28 cellular contexts compared by ENCODE assay signal in genomic region chr22:48140261-48140660, GRCh38.
"Had no signal": no experiment of that assay in that cellular context is flagged by ENCODE, and none has a peak within 500 bp of the region (broad histone marks: within the 10 kb centered on the region; RNA-seq: fewer than 3 reads in every experiment).

No MANE protein-coding gene starts in this region.

- DNase-seq: naive thymus-derived CD4-positive, alpha-beta T cell; natural killer cell; nucleus accumbens; pancreas; retina; right cardiac atrium; right lobe of liver; sigmoid colon; small intestine; stimulated activated CD4-positive, alpha-beta T cell treated with anti-CD3 and anti-CD28 coated beads, Interleukin-15, amount 100 ng/mL, for 24 hours; stimulated activated CD4-positive, alpha-beta T cell treated with anti-CD3 and anti-CD28 coated beads, Interleukin-2, amount 100 ng/mL, for 24 hours; stimulated activated CD4-positive, alpha-beta T cell treated with anti-CD3 and anti-CD28 coated beads, Interleukin-2, amount 100 ng/mL, for 48 hours; stimulated activated CD4-positive, alpha-beta T cell treated with anti-CD3 and anti-CD28 coated beads, Interleukin-4, amount 100 ng/mL, for 24 hours; stimulated activated naive B cell treated with anti-CD40 and anti-IgM and Interleukin-4, amounts not matched to agents 10 μg/mL and 1 μg/mL and 100 μg/mL, for 72 hours; stimulated activated naive CD4-positive, alpha-beta T cell treated with Interleukin-2 at 50 U/mL for 16 hours; stomach; thyroid gland; trophoblast cell; uterus had no signal

- H3K4me3 Mint-ChIP-seq: naive thymus-derived CD4-positive, alpha-beta T cell; natural killer cell; nephron; neural progenitor cell; stimulated activated effector memory CD8-positive, alpha-beta T cell treated with anti-CD3 and anti-CD28 coated beads, Interleukin-12 subunit alpha, Interleukin-12 subunit beta, amount 100 ng/mL, for 72 hours; stimulated activated naive B cell treated with anti-CD40 and anti-IgM and Interleukin-4, amounts not matched to agents 10 μg/mL and 1 μg/mL and 100 μg/mL, for 72 hours; stimulated activated naive CD8-positive, alpha-beta T cell treated with anti-CD3 and anti-CD28 coated beads, Interleukin-15, Interleukin-2, amounts not matched to agents 100 ng/mL and 50 ng/mL, for 24 hours had no signal

- H3K4me3 ChIP-seq: neural progenitor cell, pancreas, prostate gland, right lobe of liver, sigmoid colon, stomach, thoracic aorta, thyroid gland, tibial nerve, upper lobe of left lung, uterus had no signal

- H3K36me3 Mint-ChIP-seq: naive thymus-derived CD4-positive, alpha-beta T cell; natural killer cell; neural progenitor cell; stimulated activated effector memory CD8-positive, alpha-beta T cell treated with anti-CD3 and anti-CD28 coated beads, Interleukin-12 subunit alpha, Interleukin-12 subunit beta, amount 100 ng/mL, for 72 hours; stimulated activated naive B cell treated with anti-CD40 and anti-IgM and Interleukin-4, amounts not matched to agents 10 μg/mL and 1 μg/mL and 100 μg/mL, for 72 hours had no signal

- H3K4me1 Mint-ChIP-seq: nephron had no signal

- H3K36me3 ChIP-seq: neural progenitor cell, neutrophil, pancreas, prostate gland, right lobe of liver, sigmoid colon, stomach, thoracic aorta, thyroid gland, tibial nerve, upper lobe of left lung, uterus had no signal

- ATAC-seq: naive thymus-derived CD4-positive, alpha-beta T cell; natural killer cell; pancreas; right cardiac atrium; right lobe of liver; stimulated activated naive B cell treated with anti-CD40 and anti-IgM and Interleukin-4, amounts not matched to agents 10 μg/mL and 1 μg/mL and 100 μg/mL, for 72 hours had no signal

- H3K27me3 ChIP-seq: neural progenitor cell, neutrophil, pancreas, right lobe of liver, sigmoid colon, thyroid gland, tibial nerve, upper lobe of left lung, uterus had no signal

- H2AFZ ChIP-seq: neural progenitor cell had no signal

- H3K4me1 ChIP-seq: neural progenitor cell, pancreas, prostate gland, right lobe of liver, stomach, thyroid gland, tibial nerve, upper lobe of left lung, uterus had no signal

- H3K4me2 ChIP-seq: neural progenitor cell had no signal

- H3K27ac ChIP-seq: neural progenitor cell, neutrophil, pancreas, prostate gland, right lobe of liver, sigmoid colon, stomach, thoracic aorta, thyroid gland, tibial nerve, upper lobe of left lung, uterus had no signal

- H3K27ac Mint-ChIP-seq: naive thymus-derived CD4-positive, alpha-beta T cell; natural killer cell; nephron; neural progenitor cell; stimulated activated effector memory CD8-positive, alpha-beta T cell treated with anti-CD3 and anti-CD28 coated beads, Interleukin-12 subunit alpha, Interleukin-12 subunit beta, amount 100 ng/mL, for 72 hours; stimulated activated naive CD8-positive, alpha-beta T cell treated with anti-CD3 and anti-CD28 coated beads, Interleukin-15, Interleukin-2, amounts not matched to agents 100 ng/mL and 50 ng/mL, for 24 hours had no signal

- H3K9ac ChIP-seq: neural progenitor cell had no signal

- H3K9me3 ChIP-seq: neutrophil, pancreas, prostate gland, right lobe of liver, sigmoid colon, stomach, thoracic aorta, thyroid gland, tibial nerve, upper lobe of left lung, uterus had no signal
